In genomic region chr21:31456201-31456600, GRCh38 we compare ENCODE assay signal across 22 cellular contexts.
"Had no signal": no experiment of that assay in that cellular context is flagged by ENCODE, and none has a peak within 500 bp of the region (broad histone marks: within the 10 kb centered on the region; RNA-seq: fewer than 3 reads in every experiment).

No MANE protein-coding gene starts in this region.

- DNase-seq: cortex of kidney; effector CD8-positive, alpha-beta T cell; effector memory CD8-positive, alpha-beta T cell; endodermal cell; erythroblast; esophagus squamous epithelium; foreskin fibroblast; foreskin melanocyte; gastrocnemius medialis; glutamatergic neuron; head of caudate nucleus; heart right ventricle; hippocampal formation; left cardiac atrium; left lung; left ventricle myocardium superior; lower lobe of right lung; mesenchymal stem cell; mucosa of descending colon; naive B cell; naive thymus-derived CD8-positive, alpha-beta T cell had no signal

- ATAC-seq: effector memory CD8-positive, alpha-beta T cell; esophagus mucosa; gastrocnemius medialis; heart right ventricle; left cardiac atrium; left lung; left ventricle myocardium superior; lower lobe of right lung; mucosa of descending colon; naive thymus-derived CD8-positive, alpha-beta T cell had no signal
